15 cellular contexts compared by ENCODE assay signal in genomic region chr11:27642954-27643353, GRCh38. TPM values are rescaled to one million over a fixed set of nuclear protein-coding genes. Genes with fewer than 3 reads are reported as not detected.
A peak's percentile ranks its signal among the peaks of the same experiment; 100 is the strongest.
DNase-seq lines count a peak whose midpoint lies in the region; FAIRE-seq and TF ChIP-seq lines count a peak whose summit lies in the region.
"Had no signal": no experiment of that assay in that cellular context is flagged by ENCODE, and none has a peak within 500 bp of the region (broad histone marks: within the 10 kb centered on the region; RNA-seq: fewer than 3 reads in every experiment).

No MANE protein-coding gene starts in this region.

- TF ChIP-seq CTCF in AG10803 (conservative IDR thresholded peaks at IDR 0.05; ENCODE audit: low read length) (0 out of 2 replicates have a peak, but pooled peaks have one; percentile 6), epithelial cell of proximal tubule (conservative IDR thresholded peaks at IDR 0.05; ENCODE audit: low read depth, low read length) (peak; percentile 33)

- H3K36me3 ChIP-seq in SJCRH30 = no peaks in the 10 kb centered on the region
- H3K36me3 ChIP-seq: BLaER1, MG63, SJSA1 had no signal

- DNase-seq in AG10803 (ENCODE audit: low read depth) = peak; percentile 12
- DNase-seq in H4 (ENCODE audit: low spot score) = peak; percentile 19
- DNase-seq in NCI-H69 (lab: John Stamatoyannopoulos, UW) = peak; percentile 24
- DNase-seq in epithelial cell of proximal tubule (ENCODE audit: low read depth) = no peak
- no peak for DNase-seq in SJCRH30
- no peak for DNase-seq in A172 (ENCODE audit: low spot score)
- no peak for DNase-seq in GM19239 (ENCODE audit: insufficient read length, low spot score)
- DNase-seq: KG1, MG63, NCI-H1694 treated with DMSO at 0.1 percent for 48 hours, NCI-H510A, SW 1271 had no signal

- H3K9me3 ChIP-seq in SJCRH30 (replicated peaks) = no peaks in the 10 kb centered on the region
- H3K9me3 ChIP-seq: BLaER1, MG63, SJSA1 had no signal

- no peak for FAIRE-seq in GM19239 (lab: Jason Lieb, UNC)
- FAIRE-seq: RCC 7860 had no signal

- no peaks in the 10 kb centered on the region for H3K4me1 ChIP-seq in SJCRH30
- H3K4me1 ChIP-seq: BLaER1, SJSA1 had no signal

- H3K4me3 ChIP-seq in AG10803 (ENCODE audit: low read length) = no peak overlapping the region
- H3K4me3 ChIP-seq in epithelial cell of proximal tubule (ENCODE audit: low read depth, low read length) = no peak overlapping the region
- no peak overlapping the region for H3K4me3 ChIP-seq in SJCRH30
- H3K4me3 ChIP-seq: BLaER1, MG63, SJSA1 had no signal

- peaks cover 12% of the 10 kb centered on the region for H3K27me3 ChIP-seq in SJCRH30
- H3K27me3 ChIP-seq: BLaER1, MG63, SJSA1 had no signal

- H3K27ac ChIP-seq in SJCRH30 = no peak overlapping the region
- H3K27ac ChIP-seq: BLaER1, SJSA1 had no signal

RNA-seq across cellular contexts. Expression of gene BDNF, which starts 57.3 kb away (rescaled TPM):
- total RNA-seq in H4 (2014; rRNA removed; shearing (Covaris generic)) = 10.6 and 16.1 TPM in 2 replicates
- total RNA-seq in epithelial cell of proximal tubule = 5.8 and 9.5 TPM in 2 replicates
- 0.20 and 0.42 TPM in 2 replicates for total RNA-seq in SJCRH30 (2014; rRNA removed; shearing (Covaris generic))
- 12.7 and 17.5 TPM in 2 replicates for total RNA-seq in A172 (2014; rRNA removed; shearing (Covaris generic))

Comparison
In these comparisons a context has a peak if more than half of its experiments do, and no peak if none do; other contexts are left out.
1. DNase-seq: peak in AG10803 (single experiment), H4 (single experiment) and NCI-H69 (single experiment); none in epithelial cell of proximal tubule (single experiment), SJCRH30 (0 of 2), A172 (single experiment) and GM19239 (single experiment).